8 cellular contexts compared by ENCODE assay signal in the genomic region with DNA sequence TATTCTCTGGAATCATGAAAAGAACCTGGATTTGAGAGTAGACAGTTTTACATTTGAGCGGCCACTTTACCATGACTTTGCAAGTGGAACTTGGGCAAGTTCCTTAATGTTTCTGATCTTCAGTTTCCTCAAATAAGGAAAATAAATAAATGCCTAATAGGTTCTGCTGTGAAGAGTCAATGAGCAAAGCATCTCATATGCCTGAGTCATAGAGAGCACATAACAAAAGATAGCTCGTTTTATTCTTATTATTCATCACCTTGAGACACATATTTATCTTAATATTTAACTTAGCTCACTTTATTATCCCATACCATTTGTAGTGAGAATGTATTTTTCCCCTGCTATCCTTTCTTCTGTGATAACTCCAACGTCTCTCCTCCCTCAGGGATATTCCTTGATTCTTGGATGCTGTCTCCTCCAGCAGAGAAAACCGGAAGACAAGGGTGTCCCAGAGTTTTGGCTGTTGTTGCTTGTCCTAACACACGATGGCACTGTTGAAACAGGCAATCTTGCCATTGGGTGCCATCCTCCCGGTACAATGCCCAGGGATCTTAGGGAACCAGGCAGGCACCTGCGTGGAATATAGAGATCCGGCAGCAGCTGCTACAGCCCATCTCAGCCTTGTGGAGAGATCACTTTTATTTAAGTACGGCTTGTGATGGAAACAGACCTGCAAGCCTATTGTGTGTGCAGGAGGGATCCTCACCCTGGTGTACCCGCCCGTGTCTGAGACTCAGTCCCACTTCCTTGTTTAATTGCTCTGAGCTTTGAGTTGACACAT. TPM values are rescaled to one million over a fixed set of nuclear protein-coding genes. Genes with fewer than 3 reads are reported as not detected.
DNase-seq lines count a peak whose midpoint lies in the region; ATAC-seq, FAIRE-seq and TF ChIP-seq lines count a peak whose summit lies in the region.

No MANE protein-coding gene starts in this region.

- no peak overlapping the region for H3K27ac ChIP-seq in neural cell (ENCODE audit: low read length)

- H3K36me3 ChIP-seq in neural cell (ENCODE audit: insufficient read depth, low read length) = no peaks in the 10 kb centered on the region

- no peak for ATAC-seq in HG03280 (IDR thresholded peaks at IDR 0.05; ENCODE audit: unreplicated experiment)
- no peak for ATAC-seq in GM18873 (IDR thresholded peaks at IDR 0.05; ENCODE audit: low FRiP score, unreplicated experiment)

- peak; percentile 24 for DNase-seq in HS-5 (ENCODE audit: low read depth)
- DNase-seq in NCI-H748 (lab: John Stamatoyannopoulos, UW; ENCODE audit: unreplicated experiment) = peak; percentile 86
- peak; percentile 32 for DNase-seq in activated T-cell treated with anti-CD3 and anti-CD28 coated beads, Interleukin-2, amount 50 U/mL, for 1 hour
- peak; percentile 67 for DNase-seq in fibroblast of peridontal ligament (ENCODE audit: extremely low read depth)

- H3K4me2 ChIP-seq in neural cell (ENCODE audit: low read length) = no peak overlapping the region

- no peaks in the 10 kb centered on the region for H3K9me3 ChIP-seq in neural cell (ENCODE audit: low read length)

- no peak overlapping the region for H3K4me3 ChIP-seq in neural cell (ENCODE audit: low read length)

- TF ChIP-seq CTCF in neural cell (IDR thresholded peaks at IDR 0.05; ENCODE audit: poor library complexity, severe bottlenecking) = peak; percentile 88

- H3K9me2 ChIP-seq in neural cell (ENCODE audit: insufficient read depth, low read length) = no peaks in the 10 kb centered on the region

- no peak overlapping the region for H3K9ac ChIP-seq in neural cell (ENCODE audit: low read length)

- peak; percentile 92 for TF ChIP-seq RAD21 in neural cell (conservative IDR thresholded peaks at IDR 0.05)

- no peaks in the 10 kb centered on the region for H3F3A ChIP-seq in neural cell (ENCODE audit: insufficient read depth, low read length, poor library complexity, severe bottlenecking)

- H3K27me3 ChIP-seq in neural cell (ENCODE audit: insufficient read depth, low read depth, low read length) = no peaks in the 10 kb centered on the region

- no peak for TF ChIP-seq EP300 in neural cell (conservative IDR thresholded peaks at IDR 0.05; ENCODE audit: poor library complexity, severe bottlenecking)

- peak; percentile 31 for FAIRE-seq in G401.6 (lab: Jason Lieb, UNC)

- H3K79me2 ChIP-seq in neural cell (replicated peaks; ENCODE audit: insufficient read depth, low read length) = no peaks in the 10 kb centered on the region

- H2AFZ ChIP-seq in neural cell (ENCODE audit: low read depth, low read length) = no peak overlapping the region

- no peaks in the 10 kb centered on the region for H4K20me1 ChIP-seq in neural cell (ENCODE audit: insufficient read depth)

TF ChIP-seq in neural cell, 6 proteins besides CTCF, POLR2A, EP300 and RAD21:
- TF ChIP-seq EZH2 (IDR thresholded peaks at IDR 0.05; ENCODE audit: borderline replicate concordance, insufficient read depth, low read length, poor library complexity, severe bottlenecking) (no peak), SMC3 (conservative IDR thresholded peaks at IDR 0.05; ENCODE audit: poor library complexity) (peak; percentile 96)
TF ChIP-seq in neural cell: peak in this region for 1.

RNA-seq across cellular contexts. Expression of gene VPS33B, which starts 33.3 kb away (rescaled TPM):
- 52.5 and 54.9 TPM in 2 replicates for polyA plus RNA-seq in neural cell
- 25.6 and 27.7 TPM in 2 replicates for polyA minus RNA-seq in neural cell

RNA-seq across cellular contexts. Expression of gene SV2B, which starts 44.3 kb away (rescaled TPM):
- polyA plus RNA-seq in neural cell = 0.38 and 0.68 TPM in 2 replicates
- polyA minus RNA-seq in neural cell = 2.0 and 2.7 TPM in 2 replicates

Comparison
In these comparisons a context has a peak if more than half of its experiments do, and no peak if none do; other contexts are left out.
1. DNase-seq: peak in every context shown above with its lines; median percentile 86 in NCI-H748; 67 in fibroblast of peridontal ligament; 32 in activated T-cell treated with anti-CD3 and anti-CD28 coated beads, Interleukin-2, amount 50 U/mL, for 1 hour; 24 in HS-5.